13 cellular contexts compared by ENCODE assay signal in the genomic region with DNA sequence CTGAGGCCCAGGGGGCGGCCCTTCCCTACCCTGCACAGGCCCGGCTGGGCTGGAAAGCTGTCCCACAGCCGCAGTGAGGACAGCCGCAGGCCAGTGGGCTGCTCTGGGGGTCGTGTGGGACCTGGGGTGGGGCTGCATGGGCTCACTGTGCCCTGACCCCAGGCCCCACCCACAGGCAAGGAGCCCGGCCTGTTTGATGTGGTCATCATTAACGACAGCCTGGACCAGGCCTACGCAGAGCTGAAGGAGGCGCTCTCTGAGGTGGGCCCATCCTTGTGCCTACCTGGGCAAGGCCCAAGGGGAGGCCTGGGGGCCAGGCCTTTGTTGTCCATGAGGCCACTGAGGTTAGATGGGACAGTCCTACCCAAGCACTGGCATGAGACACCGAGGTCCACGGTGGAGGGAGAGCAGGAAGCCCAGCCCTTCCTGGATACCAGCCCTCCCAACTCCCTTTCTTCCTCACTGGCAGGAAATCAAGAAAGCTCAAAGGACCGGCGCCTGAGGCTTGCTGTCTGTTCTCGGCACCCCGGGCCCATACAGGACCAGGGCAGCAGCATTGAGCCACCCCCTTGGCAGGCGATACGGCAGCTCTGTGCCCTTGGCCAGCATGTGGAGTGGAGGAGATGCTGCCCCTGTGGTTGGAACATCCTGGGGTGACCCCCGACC. TPM values are rescaled to one million over a fixed set of nuclear protein-coding genes. Genes with fewer than 3 reads are reported as not detected.
DNase-seq lines count a peak whose midpoint lies in the region; ATAC-seq, FAIRE-seq and TF ChIP-seq lines count a peak whose summit lies in the region.
"Had no signal": no experiment of that assay in that cellular context is flagged by ENCODE, and none has a peak within 500 bp of the region (broad histone marks: within the 10 kb centered on the region; RNA-seq: fewer than 3 reads in every experiment).

No MANE protein-coding gene starts in this region.

- no peak for TF ChIP-seq EP300 in esophagus muscularis mucosa (IDR thresholded peaks at IDR 0.05)

- H3K36me3 ChIP-seq in esophagus muscularis mucosa (peaks cover 7 to 43% (median 39%) of the 10 kb centered on the region in 4 donors), pancreas (peaks cover 0 to 23% (median 0%) of the 10 kb centered on the region in 3 donors)

- H3K27me3 ChIP-seq in esophagus muscularis mucosa (no peaks in the 10 kb centered on the region), pancreas (no peaks in the 10 kb centered on the region)

- peaks cover 8 to 18% of the 10 kb centered on the region in 2 donors for H3K4me1 Mint-ChIP-seq in natural killer cell treated with Interleukin-12 subunit alpha and Interleukin-12 subunit beta and Interleukin-15 and Interleukin-18, amount 100 ng/mL, for 72 hours (ENCODE audit: low read depth in 2 of 2)
- H3K4me1 Mint-ChIP-seq in natural killer cell = peaks cover 10 to 27% of the 10 kb centered on the region in 2 donors

- H3K27ac ChIP-seq in esophagus muscularis mucosa (replicated peaks in 1 of 4) = peak overlapping the region; percentile 85 to 95 (median 90)
- no peak overlapping the region for H3K27ac ChIP-seq in pancreas

- H3K27ac Mint-ChIP-seq in natural killer cell treated with Interleukin-12 subunit alpha and Interleukin-12 subunit beta and Interleukin-15 and Interleukin-18, amount 100 ng/mL, for 72 hours = no peak overlapping the region
- H3K27ac Mint-ChIP-seq in natural killer cell = no peak overlapping the region
- H3K27ac Mint-ChIP-seq: T-helper 1 cell treated with Interleukin-12 subunit alpha and Interleukin-12 subunit beta and Interleukin-4 antibody, amounts not matched to agents 30 μg/mL and 1 μg/mL, for 36 hours had no signal

- no peaks in the 10 kb centered on the region for H3K36me3 Mint-ChIP-seq in natural killer cell treated with Interleukin-12 subunit alpha and Interleukin-12 subunit beta and Interleukin-15 and Interleukin-18, amount 100 ng/mL, for 72 hours
- no peaks in the 10 kb centered on the region for H3K36me3 Mint-ChIP-seq in natural killer cell

- no peak for ATAC-seq in natural killer cell treated with Interleukin-12 subunit alpha and Interleukin-12 subunit beta and Interleukin-15 and Interleukin-18, amount 100 ng/mL, for 72 hours
- ATAC-seq in natural killer cell = no peak
- no peak for ATAC-seq in pancreas
- ATAC-seq in HG02642 (IDR thresholded peaks at IDR 0.05; ENCODE audit: poor library complexity, unreplicated experiment) = no peak
- ATAC-seq: stimulated activated naive B cell treated with anti-CD40 and anti-IgM and Interleukin-4, amounts not matched to agents 10 μg/mL and 1 μg/mL and 100 μg/mL, for 72 hours had no signal

- no peak overlapping the region for H3K4me3 ChIP-seq in esophagus muscularis mucosa
- H3K4me3 ChIP-seq in pancreas = no peak overlapping the region

- no peak for TF ChIP-seq POLR2A in esophagus muscularis mucosa (IDR thresholded peaks at IDR 0.05; ENCODE audit: low read depth)

- peaks cover 61 to 95% (median 87%) of the 10 kb centered on the region in 4 donors for H3K4me1 ChIP-seq in esophagus muscularis mucosa
- peaks cover 0 to 8% (median 5%) of the 10 kb centered on the region in 3 donors for H3K4me1 ChIP-seq in pancreas

- no peaks in the 10 kb centered on the region for H3K9me3 Mint-ChIP-seq in natural killer cell treated with Interleukin-12 subunit alpha and Interleukin-12 subunit beta and Interleukin-15 and Interleukin-18, amount 100 ng/mL, for 72 hours
- H3K9me3 Mint-ChIP-seq in natural killer cell = no peaks in the 10 kb centered on the region
- H3K9me3 Mint-ChIP-seq: stimulated activated naive B cell treated with anti-CD40 and anti-IgM and Interleukin-4, amounts not matched to agents 10 μg/mL and 1 μg/mL and 100 μg/mL, for 72 hours; T-helper 1 cell treated with Interleukin-12 subunit alpha and Interleukin-12 subunit beta and Interleukin-4 antibody, amounts not matched to agents 30 μg/mL and 1 μg/mL, for 36 hours had no signal

- intact Hi-C loops in natural killer cell (cut with micrococcal nuclease) = no loop called here
- intact Hi-C loops in esophagus muscularis mucosa (cut with DNase I) = no loop called here
- intact Hi-C loops in pancreas (cut with DNase I) = no loop called here

- H3K27me3 Mint-ChIP-seq in natural killer cell treated with Interleukin-12 subunit alpha and Interleukin-12 subunit beta and Interleukin-15 and Interleukin-18, amount 100 ng/mL, for 72 hours = no peaks in the 10 kb centered on the region
- H3K27me3 Mint-ChIP-seq in natural killer cell (ENCODE audit: low read depth in 2 of 2) = no peaks in the 10 kb centered on the region
- H3K27me3 Mint-ChIP-seq: stimulated activated naive B cell treated with anti-CD40 and anti-IgM and Interleukin-4, amounts not matched to agents 10 μg/mL and 1 μg/mL and 100 μg/mL, for 72 hours had no signal

- WGBS in esophagus muscularis mucosa = 49% methylated on average over 5 of the region's 18 CpGs
- 75 to 80% methylated on average over 18 of the region's 18 CpGs for WGBS in pancreas, 2 donors

- no peak overlapping the region for H3K4me3 Mint-ChIP-seq in natural killer cell treated with Interleukin-12 subunit alpha and Interleukin-12 subunit beta and Interleukin-15 and Interleukin-18, amount 100 ng/mL, for 72 hours
- no peak overlapping the region for H3K4me3 Mint-ChIP-seq in natural killer cell
- H3K4me3 Mint-ChIP-seq: stimulated activated naive B cell treated with anti-CD40 and anti-IgM and Interleukin-4, amounts not matched to agents 10 μg/mL and 1 μg/mL and 100 μg/mL, for 72 hours; T-helper 1 cell treated with Interleukin-12 subunit alpha and Interleukin-12 subunit beta and Interleukin-4 antibody, amounts not matched to agents 30 μg/mL and 1 μg/mL, for 36 hours had no signal

- H3K9me3 ChIP-seq in esophagus muscularis mucosa = no peaks in the 10 kb centered on the region
- H3K9me3 ChIP-seq in pancreas = no peaks in the 10 kb centered on the region

- FAIRE-seq in pancreas (lab: Jason Lieb, UNC) = no peak
- FAIRE-seq: endometrium had no signal

- DNase-seq in natural killer cell treated with Interleukin-12 subunit alpha and Interleukin-12 subunit beta and Interleukin-15 and Interleukin-18, amount 100 ng/mL, for 72 hours (ENCODE audit: low spot score) = peak; percentile 40
- DNase-seq in natural killer cell (no peak), esophagus muscularis mucosa (ENCODE audit: extremely low spot score) (no peak), pancreas (peak in 4 of 6 donors; percentile 11 to 62 (median 36)), NCI-H2171 (lab: John Stamatoyannopoulos, UW) (no peak), mucosa of gallbladder (ENCODE audit: low spot score) (no peak), NCI-H2081 treated with DMSO at 0.1 percent for 48 hours (lab: John Stamatoyannopoulos, UW) (no peak)
- DNase-seq: AML-193; NCI-H1436; stimulated activated naive B cell treated with anti-CD40 and anti-IgM and Interleukin-4, amounts not matched to agents 10 μg/mL and 1 μg/mL and 100 μg/mL, for 72 hours had no signal

- TF ChIP-seq CTCF in natural killer cell (IDR thresholded peaks at IDR 0.05) (no peak), esophagus muscularis mucosa (IDR thresholded peaks at IDR 0.05) (no peak), pancreas (IDR thresholded peaks at IDR 0.05) (no peak)

RNA-seq across cellular contexts. Expression of a gene that starts 1.4 kb away (rescaled TPM):
- total RNA-seq in natural killer cell treated with Interleukin-12 subunit alpha and Interleukin-12 subunit beta and Interleukin-15 and Interleukin-18, amount 100 ng/mL, for 72 hours = 1 to 10 TPM; 2.1 to 2.2 TPM
- total RNA-seq in natural killer cell (1 to 10 TPM; 1.0 to 2.2 (median 1.7) TPM), esophagus muscularis mucosa (10 to 100 TPM in 1 of 4 donors, 1 to 10 TPM in 3; 6.0 to 11.3 (median 7.8) TPM), pancreas (under 1 TPM; 0.08 to 0.69 (median 0.34) TPM), mucosa of gallbladder (2.8 TPM)
- under 1 TPM; 0.59 to 0.80 TPM for polyA plus RNA-seq in pancreas

RNA-seq across cellular contexts. Expression of a gene that starts 8.2 kb away (rescaled TPM):
- total RNA-seq in natural killer cell treated with Interleukin-12 subunit alpha and Interleukin-12 subunit beta and Interleukin-15 and Interleukin-18, amount 100 ng/mL, for 72 hours = 100 to 1,000 TPM; 296 to 329 TPM
- total RNA-seq in natural killer cell (100 to 1,000 TPM; 292 to 313 (median 308) TPM), esophagus muscularis mucosa (100 to 1,000 TPM; 292 to 354 (median 305) TPM), pancreas (100 to 1,000 TPM in 2 of 6 donors, 10 to 100 TPM in 4; 71.5 to 114 (median 98.6) TPM), mucosa of gallbladder (235 TPM)
- polyA plus RNA-seq in pancreas = 100 to 1,000 TPM; 317 TPM

RNA-seq across cellular contexts. Expression of a gene that starts 17.3 kb away (rescaled TPM):
- total RNA-seq in natural killer cell treated with Interleukin-12 subunit alpha and Interleukin-12 subunit beta and Interleukin-15 and Interleukin-18, amount 100 ng/mL, for 72 hours = 1 to 10 TPM; 6.8 to 7.9 TPM
- total RNA-seq in natural killer cell = 10 to 100 TPM; 13.3 to 14.1 (median 13.8) TPM
- total RNA-seq in esophagus muscularis mucosa = 10 to 100 TPM in 1 of 4 donors, 1 to 10 TPM in 3; 3.7 to 11.8 (median 6.6) TPM
- 10 to 100 TPM in 1 of 6 donors, 1 to 10 TPM in 5; 6.1 to 14.4 (median 8.0) TPM for total RNA-seq in pancreas
- polyA plus RNA-seq in pancreas = 1 to 10 TPM; 2.4 to 2.7 TPM
- 12.8 TPM for total RNA-seq in mucosa of gallbladder

RNA-seq across cellular contexts. Expression of a gene that starts 39.2 kb away (rescaled TPM):
- 10 to 100 TPM; 42.5 to 68.8 TPM for total RNA-seq in natural killer cell treated with Interleukin-12 subunit alpha and Interleukin-12 subunit beta and Interleukin-15 and Interleukin-18, amount 100 ng/mL, for 72 hours
- total RNA-seq in natural killer cell (10 to 100 TPM; 50.0 to 70.6 (median 64.1) TPM), esophagus muscularis mucosa (10 to 100 TPM; 52.3 to 64.9 (median 60.1) TPM), pancreas (10 to 100 TPM; 18.1 to 24.7 (median 23.9) TPM), mucosa of gallbladder (56.1 TPM)
- 100 to 1,000 TPM; 103 to 113 TPM for polyA plus RNA-seq in pancreas

RNA-seq across cellular contexts. Expression of a gene that starts 45.2 kb away (rescaled TPM):
- total RNA-seq in natural killer cell treated with Interleukin-12 subunit alpha and Interleukin-12 subunit beta and Interleukin-15 and Interleukin-18, amount 100 ng/mL, for 72 hours = 10 to 100 TPM; 16.4 to 26.7 TPM
- total RNA-seq in natural killer cell = 10 to 100 TPM; 18.9 to 21.6 (median 19.6) TPM
- 10 to 100 TPM; 11.2 to 24.3 (median 11.9) TPM for total RNA-seq in esophagus muscularis mucosa
- total RNA-seq in pancreas = 1 to 10 TPM; 6.3 to 9.3 (median 7.8) TPM
- 10 to 100 TPM; 18.9 to 33.2 TPM for polyA plus RNA-seq in pancreas
- 22.4 TPM for total RNA-seq in mucosa of gallbladder

Comparison
In these comparisons a context has a peak if more than half of its experiments do, and no peak if none do; other contexts are left out.
1. DNase-seq: peak in natural killer cell treated with Interleukin-12 subunit alpha and Interleukin-12 subunit beta and Interleukin-15 and Interleukin-18, amount 100 ng/mL, for 72 hours (single experiment) and pancreas (4 of 6); none in natural killer cell (single experiment), esophagus muscularis mucosa (single experiment), NCI-H2171 (single experiment), mucosa of gallbladder (single experiment) and NCI-H2081 treated with DMSO at 0.1 percent for 48 hours (single experiment).
2. H3K27ac ChIP-seq: peak in esophagus muscularis mucosa (4 of 4); none in pancreas (0 of 4).